8 cellular contexts compared by ENCODE assay signal in genomic region chr6:57535994-57536393, GRCh38.
DNase-seq lines count a peak whose midpoint lies in the region; ATAC-seq, FAIRE-seq and TF ChIP-seq lines count a peak whose summit lies in the region.
"Not testable (repeated sequence)": the region's sequence is repeated elsewhere in the genome, so short reads cannot be mapped to it uniquely, and the experiment has no call there.

No MANE protein-coding gene starts in this region.

- TF ChIP-seq RAD21 in HCT116 (IDR thresholded peaks at IDR 0.05; ENCODE audit: low read depth), result peak; percentile 21; the same call in 1 of the 2 replicates

- FAIRE-seq in D721Med (lab: Jason Lieb, UNC), result peak; percentile 32

- POLR2A ChIA-PET in HCT116 (lab: Charles Lee), result not testable (repeated sequence)

- H3K4me3 ChIP-seq in HCT116 (replicated peaks in 1 of 2; ENCODE audit: low read depth in 1 of 2, low read length in 2 of 2); NT2/D1 (ENCODE audit: insufficient read length, low read depth); heart right ventricle: not testable (repeated sequence)

- not testable (repeated sequence) for H3K9me2 ChIP-seq in HCT116 (ENCODE audit: insufficient read depth)

- not testable (repeated sequence) for H3K9ac ChIP-seq in HCT116 (ENCODE audit: low read length); NT2/D1 (ENCODE audit: insufficient read length, low read depth)

- not testable (repeated sequence) for H3K27ac ChIP-seq in HCT116 (ENCODE audit: low read depth, low read length); heart right ventricle

- not testable (repeated sequence) for H3K4me2 ChIP-seq in HCT116 (ENCODE audit: low read length)

- H4K20me1 ChIP-seq in HCT116 (ENCODE audit: insufficient read depth), result not testable (repeated sequence)

- H3K79me2 ChIP-seq in HCT116 (ENCODE audit: insufficient read depth, low read length), result not testable (repeated sequence)

- H3K36me3 ChIP-seq in HCT116 (ENCODE audit: control insufficient read depth in 1 of 2, insufficient read depth in 2 of 2, low read length in 2 of 2); NT2/D1 (ENCODE audit: insufficient read depth, insufficient read length, low read length); heart right ventricle: not testable (repeated sequence)

- RAD21 ChIA-PET in HCT116 (lab: Charles Lee; ENCODE audit: low non-redundant PET in 1 of 2, low total read pairs in 2 of 2, uncharacterized antibody in 2 of 2, unreplicated experiment in 2 of 2), result not testable (repeated sequence)

- intact Hi-C loops in HCT116 (cut with micrococcal nuclease); heart right ventricle (cut with DNase I): not testable (repeated sequence)

- H3K9me3 ChIP-seq in HCT116 (ENCODE audit: control insufficient read depth in 1 of 2, insufficient read depth in 1 of 2, low read depth in 1 of 2, low read length in 2 of 2); NT2/D1 (ENCODE audit: insufficient read depth, low read length); heart right ventricle: not testable (repeated sequence)

- CTCF ChIA-PET in HCT116 (lab: Charles Lee), result not testable (repeated sequence)

- 79 to 88% methylated on average over 1 of the region's 1 CpG for WGBS in heart right ventricle, 2 donors

- not testable (repeated sequence) for H3K27me3 ChIP-seq in HCT116 (ENCODE audit: insufficient read depth, low read length); NT2/D1 (ENCODE audit: insufficient read depth, insufficient read length); heart right ventricle

- BruUV-seq in HCT116 (replicated peaks; lab: Mats Ljungman, UMichigan), result not testable (repeated sequence)

- TF ChIP-seq POLR2A in HCT116 (IDR thresholded peaks at IDR 0.05; ENCODE audit: borderline replicate concordance, extremely low read depth, insufficient read depth, insufficient read length), result not testable (repeated sequence)

- not testable (repeated sequence) for H3K4me1 ChIP-seq in HCT116 (ENCODE audit: control insufficient read depth in 1 of 2, insufficient read depth in 2 of 2, low read length in 2 of 2); NT2/D1 (ENCODE audit: insufficient read depth, insufficient read length); heart right ventricle

- H2AFZ ChIP-seq in HCT116 (ENCODE audit: low read depth, low read length, poor library complexity, severe bottlenecking), result not testable (repeated sequence)

- not testable (repeated sequence) for DNase-seq in D721Med (ENCODE audit: insufficient read length, low spot score); heart right ventricle
- DNase-seq in HCT116 (ENCODE audit: low read depth, low spot score) (peak; percentile 10), HuH-7 (ENCODE audit: low spot score) (peak; percentile 3), NT2/D1 (ENCODE audit: low read depth, low spot score) (peak; percentile 11), astrocyte of the hippocampus (ENCODE audit: low read depth, low spot score) (peak; percentile 42), renal cortical epithelial cell (ENCODE audit: low read depth) (peak; percentile 50)

- TF ChIP-seq CTCF in D721Med (IDR thresholded peaks at IDR 0.05; ENCODE audit: insufficient read depth, missing control alignments) (peak; percentile 42), HCT116 (IDR thresholded peaks at IDR 0.05 in 2 of 3, conservative IDR thresholded peaks at IDR 0.05 in 1 of 3; ENCODE audit: borderline replicate concordance in 1 of 3, insufficient read depth in 1 of 3, low read depth in 2 of 3, low read length in 2 of 3) (peak in 2 of 3 experiments; percentile 29 to 37; a peak in 3 of 6 replicates), heart right ventricle (IDR thresholded peaks at IDR 0.05) (peak in 6 of 9 donors; percentile 19 to 42 (median 31))

- ATAC-seq in GM18868 (IDR thresholded peaks at IDR 0.05; ENCODE audit: unreplicated experiment) (peak; percentile 86), HCT116 (peak; percentile 67)
- ATAC-seq in heart right ventricle, result not testable (repeated sequence)
